Comparison of ENCODE assay signal across 24 cellular contexts in genomic region chr7:79034733-79035132, GRCh38.
"Had no signal": no experiment of that assay in that cellular context is flagged by ENCODE, and none has a peak within 500 bp of the region (broad histone marks: within the 10 kb centered on the region; RNA-seq: fewer than 3 reads in every experiment).

No MANE protein-coding gene starts in this region.

- ATAC-seq: heart right ventricle; left cardiac atrium; left lung; mucosa of descending colon; sciatic nerve; stimulated activated effector memory CD8-positive, alpha-beta T cell treated with anti-CD3 and anti-CD28 coated beads, Interleukin-12 subunit alpha, Interleukin-12 subunit beta, amount 100 ng/mL, for 72 hours had no signal

- H3K36me3 Mint-ChIP-seq: mesothelial cell of epicardium; naive B cell; neural progenitor cell; stimulated activated effector memory CD8-positive, alpha-beta T cell treated with anti-CD3 and anti-CD28 coated beads, Interleukin-12 subunit alpha, Interleukin-12 subunit beta, amount 100 ng/mL, for 72 hours had no signal

- H3K27ac Mint-ChIP-seq: mesothelial cell of epicardium; naive B cell; neural progenitor cell; stimulated activated effector memory CD8-positive, alpha-beta T cell treated with anti-CD3 and anti-CD28 coated beads, Interleukin-12 subunit alpha, Interleukin-12 subunit beta, amount 100 ng/mL, for 72 hours had no signal

- DNase-seq: dermis blood vessel endothelial cell; effector memory CD4-positive, alpha-beta T cell; erythroblast; esophagus squamous epithelium; foreskin melanocyte; glutamatergic neuron; heart right ventricle; hippocampal formation; left cardiac atrium; left lung; mesenchymal stem cell; mucosa of descending colon; naive B cell; stimulated activated CD4-positive, alpha-beta T cell treated with anti-CD3 and anti-CD28 coated beads, Interleukin-2, amount 100 ng/mL, for 24 hours; stimulated activated CD4-positive, alpha-beta T cell treated with anti-CD3 and anti-CD28 coated beads, Interleukin-4, amount 100 ng/mL, for 24 hours; stimulated activated naive CD4-positive, alpha-beta T cell treated with Interleukin-2 at 50 U/mL for 16 hours; stomach; thyroid gland; trophoblast cell had no signal

- H3K4me1 Mint-ChIP-seq: naive B cell; neural progenitor cell; stimulated activated effector memory CD8-positive, alpha-beta T cell treated with anti-CD3 and anti-CD28 coated beads, Interleukin-12 subunit alpha, Interleukin-12 subunit beta, amount 100 ng/mL, for 72 hours had no signal

- H3K27me3 Mint-ChIP-seq: naive B cell had no signal

- H3K9me3 Mint-ChIP-seq: nephron, neural progenitor cell had no signal

- H3K4me3 Mint-ChIP-seq: mesothelial cell of epicardium; naive B cell; nephron; neural progenitor cell; stimulated activated effector memory CD8-positive, alpha-beta T cell treated with anti-CD3 and anti-CD28 coated beads, Interleukin-12 subunit alpha, Interleukin-12 subunit beta, amount 100 ng/mL, for 72 hours had no signal
